In the genomic region with DNA sequence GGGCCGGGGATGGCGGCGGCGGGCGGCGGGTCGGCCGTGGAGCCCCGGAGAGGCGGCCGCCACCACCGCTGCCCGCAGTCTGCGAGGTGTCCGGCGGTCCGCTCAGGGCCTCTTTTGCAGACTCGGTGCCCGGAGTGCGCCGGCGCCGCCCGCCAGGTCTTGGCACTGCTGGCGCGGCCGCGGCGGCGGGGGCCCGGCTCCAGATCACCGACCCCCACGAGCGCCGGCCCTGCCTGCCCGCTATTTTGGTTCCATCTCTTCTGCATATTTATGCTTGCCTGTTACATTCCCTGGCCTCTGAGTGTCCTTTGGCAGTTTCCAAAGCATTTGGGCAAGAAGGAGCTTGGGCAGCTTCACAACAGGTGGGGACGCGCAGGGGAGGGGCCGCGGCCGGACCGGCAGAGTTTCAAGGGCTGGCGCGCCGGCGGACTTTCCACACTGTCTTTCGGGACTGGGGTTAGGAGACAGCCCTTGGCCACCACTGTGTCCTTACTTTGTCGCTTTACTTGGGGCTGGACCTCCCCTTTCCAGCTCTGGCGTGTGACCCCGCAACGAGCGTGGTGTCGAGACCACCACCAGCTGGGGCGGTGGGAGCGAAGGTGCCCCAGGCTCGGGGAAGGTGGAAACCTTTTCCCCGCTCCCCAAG, we compare ENCODE assay signal across 8 cellular contexts.
A peak's percentile ranks its signal among the peaks of the same experiment; 100 is the strongest.
DNase-seq lines count a peak whose midpoint lies in the region; ATAC-seq and TF ChIP-seq lines count a peak whose summit lies in the region.

No MANE protein-coding gene starts in this region.

- no peak for TF ChIP-seq CTCF in retinal pigment epithelial cell (conservative IDR thresholded peaks at IDR 0.05; ENCODE audit: low read depth, low read length)

- H3K4me1 ChIP-seq in BLaER1 treated with 17β-estradiol and CSF1 and Interleukin-3, amounts not matched to agents 10 nM and 100 nM, result peaks cover 14 to 51% (median 42%) of the 10 kb centered on the region in 10 experiments

- H3K4me2 ChIP-seq in BLaER1 treated with 17β-estradiol and CSF1 and Interleukin-3, amounts not matched to agents 10 nM and 100 nM, result peak overlapping the region; percentile 82 to 92 (median 88)

- H3K9me3 ChIP-seq in BLaER1 treated with 17β-estradiol and CSF1 and Interleukin-3, amounts not matched to agents 10 nM and 100 nM (replicated peaks in 1 of 11), result no peaks in the 10 kb centered on the region

- H3K27ac ChIP-seq in BLaER1 treated with 17β-estradiol and CSF1 and Interleukin-3, amounts not matched to agents 10 nM and 100 nM, result peak overlapping the region; percentile 90 to 97 (median 95)

- no peaks in the 10 kb centered on the region for H3K36me3 ChIP-seq in BLaER1 treated with 17β-estradiol and CSF1 and Interleukin-3, amounts not matched to agents 10 nM and 100 nM

- DNase-seq in SW480 (ENCODE audit: low spot score) (peak; percentile 51), anterior cingulate cortex (lab: John Stamatoyannopoulos, UW) (peak in 52 of 58 donors; percentile 4 to 75 (median 50)), hepatic stellate cell (ENCODE audit: low spot score) (peak; percentile 35), retinal pigment epithelial cell (ENCODE audit: low read depth) (no peak), T1000 (lab: John Stamatoyannopoulos, UW) (no peak)

- H3K4me3 ChIP-seq in BLaER1 treated with 17β-estradiol and CSF1 and Interleukin-3, amounts not matched to agents 10 nM and 100 nM, result peak overlapping the region; percentile 81 to 94 (median 89)
- H3K4me3 ChIP-seq in retinal pigment epithelial cell (ENCODE audit: low read length), result peak overlapping the region; percentile 81

- peaks cover 79 to 96% (median 94%) of the 10 kb centered on the region in 11 experiments for H3K27me3 ChIP-seq in BLaER1 treated with 17β-estradiol and CSF1 and Interleukin-3, amounts not matched to agents 10 nM and 100 nM

- peak overlapping the region; percentile 93 to 98 (median 95) for H3K9ac ChIP-seq in BLaER1 treated with 17β-estradiol and CSF1 and Interleukin-3, amounts not matched to agents 10 nM and 100 nM

- H4K20me1 ChIP-seq in BLaER1 treated with 17β-estradiol and CSF1 and Interleukin-3, amounts not matched to agents 10 nM and 100 nM, result peaks cover 0 to 33% (median 17%) of the 10 kb centered on the region in 11 experiments; a peak in 15 of 22 replicates

- ATAC-seq in GM19351 (IDR thresholded peaks at IDR 0.05; ENCODE audit: unreplicated experiment) (peak; percentile 37), HG03442 (IDR thresholded peaks at IDR 0.05; ENCODE audit: unreplicated experiment) (peak; percentile 34)

Comparison
In these comparisons a context has a peak if more than half of its experiments do, and no peak if none do; other contexts are left out.
1. DNase-seq: peak in SW480 (single experiment), anterior cingulate cortex (52 of 58) and hepatic stellate cell (single experiment); none in retinal pigment epithelial cell (single experiment) and T1000 (single experiment).